Comparison of ENCODE assay signal across 11 cellular contexts in the genomic region with DNA sequence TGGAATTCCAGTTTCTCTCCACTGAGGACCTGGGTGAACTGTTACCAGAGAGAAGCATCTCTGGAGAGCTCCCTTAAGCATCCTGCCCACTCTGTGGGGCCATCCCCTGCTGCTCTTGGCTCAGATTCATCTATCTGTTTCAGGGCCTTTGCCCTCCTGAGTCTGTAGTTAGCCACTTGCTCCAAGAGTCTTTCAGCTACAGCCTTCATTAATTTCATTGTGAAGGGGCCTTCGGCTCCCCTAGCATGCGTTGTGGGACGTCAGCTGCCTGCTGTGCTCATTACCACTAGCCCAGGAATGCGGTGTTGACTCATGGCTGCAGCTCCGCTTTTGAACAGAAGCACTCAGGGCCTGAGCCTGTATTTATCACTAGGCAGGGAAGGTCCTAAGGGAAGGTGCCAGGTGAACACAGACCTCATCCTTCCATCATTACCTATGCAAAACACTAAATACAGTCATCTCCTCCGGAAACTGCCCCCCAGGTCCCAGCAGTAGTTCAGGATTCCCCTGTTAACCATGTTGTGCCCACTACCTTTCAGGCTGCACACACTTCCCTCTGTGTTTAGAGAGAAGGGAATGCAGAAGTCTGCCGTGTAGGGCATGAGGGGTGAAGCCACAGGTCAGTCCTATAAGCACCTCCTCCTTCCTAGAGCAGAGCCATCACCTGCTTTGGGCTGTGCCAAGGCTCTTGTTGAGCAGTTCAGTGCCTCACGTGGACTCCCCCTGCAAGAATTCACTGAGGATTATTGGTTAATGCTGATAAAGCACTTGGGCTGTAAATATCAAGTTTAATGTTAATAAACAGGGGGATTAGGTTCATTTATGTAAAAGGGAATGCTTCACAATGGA.
DNase-seq lines count a peak whose midpoint lies in the region; ATAC-seq, FAIRE-seq and TF ChIP-seq lines count a peak whose summit lies in the region.
"Had no signal": no experiment of that assay in that cellular context is flagged by ENCODE, and none has a peak within 500 bp of the region (broad histone marks: within the 10 kb centered on the region; RNA-seq: fewer than 3 reads in every experiment).

No MANE protein-coding gene starts in this region.

- no peaks in the 10 kb centered on the region for H3K79me1 ChIP-seq in H1 (ENCODE audit: low read depth, low read length)

- 0 out of 3 replicates have a peak, but pooled peaks of 1 of the 2 experiments have one; percentile 15 for TF ChIP-seq EP300 in H1 (IDR thresholded peaks at IDR 0.05; ENCODE audit: borderline replicate concordance in 1 of 2, low read depth in 2 of 2, low read length in 2 of 2)

- CTCF ChIA-PET in H1 (lab: Charles Lee; ENCODE audit: partially characterized antibody) = interaction anchor here (1.1 to 4.4 kb wide), 3 partner anchors 39 to 47 kb away, joined by 4 to 19 read pairs (median 5); no protein-coding TSS in a partner anchor

- no peak overlapping the region; the same call in 1 of the 2 replicates for H4K8ac ChIP-seq in H1 (ENCODE audit: extremely low read depth, insufficient read depth, low read length)

- H3K27ac ChIP-seq in H1 (ENCODE audit: low read depth, low read length) (peak overlapping the region; percentile 37; the same call in 1 of the 2 replicates), muscle layer of colon (ENCODE audit: low read depth, low read length) (peak overlapping the region; percentile 73)
- H3K27ac ChIP-seq: epithelial cell of prostate had no signal

- no peaks in the 10 kb centered on the region for H4K20me1 ChIP-seq in H1 (replicated peaks in 1 of 2; ENCODE audit: control insufficient read depth in 1 of 2, insufficient read depth in 2 of 2, low read length in 2 of 2)

- H3K4me1 Mint-ChIP-seq in activated T-cell treated with anti-CD3 and anti-CD28 coated beads, Interleukin-2, amount 50 U/mL, for 4 hours (ENCODE audit: low read depth) = no peaks in the 10 kb centered on the region
- H3K4me1 Mint-ChIP-seq: activated CD4-positive, alpha-beta T cell treated with anti-CD3 and anti-CD28 coated beads, Interleukin-2, amount 10 ng/mL, durations not matched to agents 24 days and 14 days had no signal

- H3K4me3 ChIP-seq in H1 (ENCODE audit: extremely low read depth in 1 of 4, insufficient read depth in 2 of 4, low read depth in 3 of 4, low read length in 4 of 4) (no peak overlapping the region), muscle layer of colon (ENCODE audit: low read depth in 1 of 2, low read length in 2 of 2) (no peak overlapping the region)

- H2AFZ ChIP-seq in H1 (ENCODE audit: low read length) = 0 out of 2 replicates have a peak overlapping the region, but pooled peaks have one; percentile 24

- H2BK12ac ChIP-seq in H1 (ENCODE audit: low read depth, low read length) = peak overlapping the region; percentile 69

- H3K23ac ChIP-seq in H1 (ENCODE audit: insufficient read length) = no peak overlapping the region

- no peak overlapping the region; the same call in 1 of the 2 replicates for H2AK5ac ChIP-seq in H1 (ENCODE audit: low read depth, low read length)

- TF ChIP-seq CTCF in H1 (IDR thresholded peaks at IDR 0.05; ENCODE audit: control extremely low read depth in 1 of 3, insufficient read depth in 1 of 3, low read depth in 1 of 3, low read length in 3 of 3) = no peak

- 0 out of 4 replicates have a peak, but pooled peaks of 1 of the 2 experiments have one; percentile 7 for TF ChIP-seq RAD21 in H1 (IDR thresholded peaks at IDR 0.05 in 1 of 2, conservative IDR thresholded peaks at IDR 0.05 in 1 of 2; ENCODE audit: low read depth in 2 of 2, low read length in 2 of 2)

- H3K4me1 ChIP-seq in H1 (replicated peaks in 1 of 4; ENCODE audit: control insufficient read depth in 3 of 4, insufficient read depth in 4 of 4, low read length in 3 of 4) = peaks cover 10 to 22% (median 20%) of the 10 kb centered on the region in 4 experiments
- peaks cover 73% of the 10 kb centered on the region for H3K4me1 ChIP-seq in muscle layer of colon (ENCODE audit: insufficient read depth, low read length)

- WGBS in H1 (ENCODE audit: extremely low coverage in 1 of 2, insufficient coverage in 1 of 2, insufficient read length in 1 of 2, insufficient replicate concordance in 2 of 2, low coverage in 1 of 2, low lambda C conversion rate in 2 of 2, missing lambda C conversion rate in 1 of 2), 2 experiments = 23% methylated on average over 8 of the region's 8 CpGs; no CpG with 5 or more reads in 1 of the 2 experiments

- H2BK15ac ChIP-seq in H1 (ENCODE audit: low read length) = peak overlapping the region; percentile 20; the same call in 1 of the 2 replicates

- peak overlapping the region; percentile 29 to 45; a peak in 3 of 4 replicates for H3K4me2 ChIP-seq in H1 (ENCODE audit: insufficient read depth in 1 of 2, low read depth in 2 of 2, low read length in 2 of 2)

- H3K9me3 Mint-ChIP-seq in activated T-cell treated with anti-CD3 and anti-CD28 coated beads, Interleukin-2, amount 50 U/mL, for 4 hours = no peaks in the 10 kb centered on the region
- H3K9me3 Mint-ChIP-seq: activated CD4-positive, alpha-beta T cell treated with anti-CD3 and anti-CD28 coated beads, Interleukin-2, amount 10 ng/mL, durations not matched to agents 24 days and 14 days had no signal

- no peak overlapping the region for H4K91ac ChIP-seq in H1 (replicated peaks; ENCODE audit: insufficient read length, low read length)

- no peak overlapping the region for H4K5ac ChIP-seq in H1 (ENCODE audit: insufficient read length, low read depth, low read length)

- H3K27me3 ChIP-seq in H1 (replicated peaks in 1 of 4; ENCODE audit: control insufficient read depth in 3 of 4, extremely low read depth in 1 of 4, insufficient read depth in 3 of 4, low read length in 3 of 4) (no peaks in the 10 kb centered on the region), muscle layer of colon (ENCODE audit: control insufficient read depth in 1 of 2, insufficient read depth in 2 of 2, low read length in 2 of 2) (no peaks in the 10 kb centered on the region)

- FAIRE-seq in H1 (lab: Jason Lieb, UNC) = peak; percentile 74

- H3K56ac ChIP-seq in H1 (replicated peaks; ENCODE audit: insufficient read length, low read depth, low read length) = no peak overlapping the region

- no peak overlapping the region for H2BK5ac ChIP-seq in H1 (ENCODE audit: low read depth, low read length)

- no peak overlapping the region for H3K4ac ChIP-seq in H1 (replicated peaks; ENCODE audit: insufficient read length, low read depth, low read length)

- peak; percentile 54 for DNase-seq in Ammon's horn (ENCODE audit: low spot score)
- peak; percentile 74 for DNase-seq in NCI-H345 (lab: John Stamatoyannopoulos, UW)
- DNase-seq in H1 (ENCODE audit: low read depth in 1 of 2, low spot score in 2 of 2) = peak in 1 of 2 experiments; percentile 57
- no peak for DNase-seq in AML-193 (lab: John Stamatoyannopoulos, UW)
- no peak for DNase-seq in activated T-cell treated with anti-CD3 and anti-CD28 coated beads, Interleukin-2, amount 50 U/mL, for 4 hours
- DNase-seq in NOMO-1 treated with DMSO at 0.1 percent for 48 hours (lab: John Stamatoyannopoulos, UW; ENCODE audit: unreplicated experiment) = no peak
- no peak for DNase-seq in T-helper 9 cell
- DNase-seq: activated CD4-positive, alpha-beta T cell treated with anti-CD3 and anti-CD28 coated beads, Interleukin-2, amount 10 ng/mL, durations not matched to agents 24 days and 14 days; stimulated activated CD4-positive, alpha-beta T cell treated with anti-CD3 and anti-CD28 coated beads, Interleukin-1b, Interleukin-23, amount 100 ng/mL, for 48 hours had no signal

- no peaks in the 10 kb centered on the region for H3K79me2 ChIP-seq in H1 (ENCODE audit: control insufficient read depth in 1 of 2, insufficient read depth in 2 of 2, low read length in 2 of 2)

- H3K36me3 ChIP-seq in H1 (ENCODE audit: control insufficient read depth in 2 of 4, insufficient read depth in 4 of 4, low read length in 3 of 4) = no peaks in the 10 kb centered on the region
- H3K36me3 ChIP-seq in muscle layer of colon (ENCODE audit: insufficient read depth, low read length) = no peaks in the 10 kb centered on the region

- H3K23me2 ChIP-seq in H1 (ENCODE audit: low read depth, low read length) = no peaks in the 10 kb centered on the region

- H3K9ac ChIP-seq in H1 (replicated peaks in 1 of 4; ENCODE audit: extremely low read depth in 1 of 4, low read depth in 3 of 4, low read length in 3 of 4) (peak overlapping the region in 2 of 4 experiments; percentile 10 to 14; a peak in 1 of 7 replicates), muscle layer of colon (ENCODE audit: low read length) (peak overlapping the region; percentile 14)

- no peak overlapping the region; the same call in 1 of the 2 replicates for H3K18ac ChIP-seq in H1 (ENCODE audit: extremely low read depth, low read length)

- H3K4me3 Mint-ChIP-seq in activated T-cell treated with anti-CD3 and anti-CD28 coated beads, Interleukin-2, amount 50 U/mL, for 4 hours = no peak overlapping the region
- H3K4me3 Mint-ChIP-seq: activated CD4-positive, alpha-beta T cell treated with anti-CD3 and anti-CD28 coated beads, Interleukin-2, amount 10 ng/mL, durations not matched to agents 24 days and 14 days had no signal

- no peaks in the 10 kb centered on the region for H3K9me3 ChIP-seq in H1 (ENCODE audit: insufficient read depth in 2 of 2, low read depth in 1 of 2, low read length in 1 of 2)
- H3K9me3 ChIP-seq in muscle layer of colon (ENCODE audit: low read length) = no peaks in the 10 kb centered on the region

- ATAC-seq in activated T-cell treated with anti-CD3 and anti-CD28 coated beads, Interleukin-2, amount 50 U/mL, for 4 hours = no peak

- no peak overlapping the region for H2BK120ac ChIP-seq in H1 (replicated peaks; ENCODE audit: low read depth, low read length)

- H2BK20ac ChIP-seq in H1 (ENCODE audit: low read length) = no peak overlapping the region

- H3K36me3 Mint-ChIP-seq in activated T-cell treated with anti-CD3 and anti-CD28 coated beads, Interleukin-2, amount 50 U/mL, for 4 hours (ENCODE audit: insufficient read depth) = no peaks in the 10 kb centered on the region

- POLR2A ChIA-PET in H1 (lab: Charles Lee; ENCODE audit: partially characterized antibody) = interaction anchor here (0.6 to 0.9 kb wide), 4 partner anchors 8 to 107 kb away, joined by 3 to 5 read pairs (median 4); no protein-coding TSS in a partner anchor

- H3K27me3 Mint-ChIP-seq in activated T-cell treated with anti-CD3 and anti-CD28 coated beads, Interleukin-2, amount 50 U/mL, for 4 hours (ENCODE audit: low read depth) = no peaks in the 10 kb centered on the region
- H3K27me3 Mint-ChIP-seq: activated CD4-positive, alpha-beta T cell treated with anti-CD3 and anti-CD28 coated beads, Interleukin-2, amount 10 ng/mL, durations not matched to agents 24 days and 14 days had no signal

- TF ChIP-seq POLR2A in H1 (IDR thresholded peaks at IDR 0.05; ENCODE audit: control extremely low read depth in 1 of 2, low read depth in 2 of 2, low read length in 2 of 2) = no peak

- no peak overlapping the region for H3K14ac ChIP-seq in H1 (ENCODE audit: insufficient read length)

TF ChIP-seq in H1, 55 proteins besides CTCF, POLR2A, EP300 and RAD21 (continues in another document):
- TF ChIP-seq CBX5 (IDR thresholded peaks at IDR 0.05; ENCODE audit: low read depth, low read length) (no peak), SP2 (IDR thresholded peaks at IDR 0.05; ENCODE audit: low read length) (no peak)

Comparison
In these comparisons a context has a peak if more than half of its experiments do, and no peak if none do; other contexts are left out.
1. DNase-seq: peak in Ammon's horn (single experiment) and NCI-H345 (single experiment); none in AML-193 (0 of 2), activated T-cell treated with anti-CD3 and anti-CD28 coated beads, Interleukin-2, amount 50 U/mL, for 4 hours (single experiment), NOMO-1 treated with DMSO at 0.1 percent for 48 hours (single experiment) and T-helper 9 cell (single experiment).